ENCODE assay signal across 22 cellular contexts in genomic region chr9:107710988-107711387, GRCh38.
A peak's percentile ranks its signal among the peaks of the same experiment; 100 is the strongest.
DNase-seq lines count a peak whose midpoint lies in the region; ATAC-seq, FAIRE-seq and TF ChIP-seq lines count a peak whose summit lies in the region.
"Had no signal": no experiment of that assay in that cellular context is flagged by ENCODE, and none has a peak within 500 bp of the region (broad histone marks: within the 10 kb centered on the region; RNA-seq: fewer than 3 reads in every experiment).

No MANE protein-coding gene starts in this region.

- dilution Hi-C loops in keratinocyte (cut with MboI; ENCODE audit: extremely low pct_ligation_motif_present, low sequenced_read_pairs): no loop called here

- H3K9me2 ChIP-seq in HCT116 (ENCODE audit: insufficient read depth): no peaks in the 10 kb centered on the region

- TF ChIP-seq CTCF in HCT116 (IDR thresholded peaks at IDR 0.05 in 2 of 3, conservative IDR thresholded peaks at IDR 0.05 in 1 of 3; ENCODE audit: borderline replicate concordance in 1 of 3, insufficient read depth in 1 of 3, low read depth in 2 of 3, low read length in 2 of 3) (no peak), keratinocyte (optimal IDR thresholded peaks at IDR 0.05 in 1 of 3, IDR thresholded peaks at IDR 0.05 in 1 of 3, conservative IDR thresholded peaks at IDR 0.05 in 1 of 3; ENCODE audit: extremely low read depth in 1 of 3, insufficient read depth in 2 of 3, low read length in 3 of 3) (no peak)

- H3K79me2 ChIP-seq in HCT116 (ENCODE audit: insufficient read depth, low read length) (no peaks in the 10 kb centered on the region), keratinocyte (ENCODE audit: control insufficient read depth, insufficient read depth, low read length) (no peaks in the 10 kb centered on the region)

- H3K9ac ChIP-seq in HCT116 (ENCODE audit: low read length): 0 out of 2 replicates have a peak overlapping the region, but pooled peaks have one; percentile 41
- H3K9ac ChIP-seq in keratinocyte (ENCODE audit: control insufficient read depth, extremely low read depth, insufficient read depth, low read length): no peak overlapping the region

- H4K20me1 ChIP-seq in HCT116 (ENCODE audit: insufficient read depth) (no peaks in the 10 kb centered on the region), keratinocyte (ENCODE audit: control insufficient read depth, extremely low read depth, insufficient read depth, low read length) (no peaks in the 10 kb centered on the region)

- FAIRE-seq in keratinocyte (lab: Jason Lieb, UNC) (no peak), urothelium cell line (lab: Jason Lieb, UNC) (no peak)
- FAIRE-seq: colon, islet of Langerhans had no signal

- no peak for DNase-seq in HCT116 (ENCODE audit: low read depth, low spot score)
- peak; percentile 56 for DNase-seq in NCI-H69 (lab: John Stamatoyannopoulos, UW)
- peak; percentile 92 for DNase-seq in cerebellar cortex (ENCODE audit: low spot score)
- no peak for DNase-seq in keratinocyte (ENCODE audit: low read depth, low spot score)
- DNase-seq in activated naive CD4-positive, alpha-beta T cell treated with Interleukin-2 at 50 U/mL for 16 hours: no peak
- no peak for DNase-seq in left cardiac atrium
- no peak for DNase-seq in urothelium cell line (ENCODE audit: low spot score)
- DNase-seq in SIG-M5 treated with dmso at 0.1 percent for 504 hours (lab: John Stamatoyannopoulos, UW; ENCODE audit: unreplicated experiment): no peak
- DNase-seq: activated CD4-positive, alpha-beta T cell treated with anti-CD3 and anti-CD28 coated beads, Interleukin-2, amount 50 U/mL, for 4 hours; activated effector memory CD4-positive, alpha-beta T cell treated with Interleukin-2 at 50 U/mL for 16 hours; activated naive CD8-positive, alpha-beta T cell treated with anti-CD3 and anti-CD28 coated beads, Interleukin-2, amount 50 U/mL, for 24 hours; effector memory CD8-positive, alpha-beta T cell; NCI-H1417 treated with DMSO at 0.1 percent for 48 hours; stimulated activated CD4-positive, alpha-beta T cell treated with anti-CD3 and anti-CD28 coated beads, Interleukin-12 subunit alpha, Interleukin-12 subunit beta, amount 100 ng/mL, for 4 hours; stimulated activated CD4-positive, alpha-beta T cell treated with anti-CD3 and anti-CD28 coated beads, Interleukin-4, amount 100 ng/mL, for 24 hours; stimulated activated naive B cell treated with anti-CD40 and anti-IgM and Interleukin-4, amounts not matched to agents 10 μg/mL and 1 μg/mL and 100 μg/mL, for 72 hours had no signal

- H3K9me3 ChIP-seq in HCT116 (ENCODE audit: control insufficient read depth in 1 of 2, insufficient read depth in 1 of 2, low read depth in 1 of 2, low read length in 2 of 2) (no peaks in the 10 kb centered on the region), keratinocyte (ENCODE audit: control insufficient read depth, low read depth, low read length) (no peaks in the 10 kb centered on the region)
- H3K9me3 ChIP-seq: esophagus muscularis mucosa, mucosa of descending colon, vagina had no signal

- TF ChIP-seq POLR2A in HCT116 (IDR thresholded peaks at IDR 0.05; ENCODE audit: borderline replicate concordance, extremely low read depth, insufficient read depth, insufficient read length): no peak

- no peak overlapping the region for H3K27ac ChIP-seq in HCT116 (ENCODE audit: low read depth, low read length)
- H3K27ac ChIP-seq in keratinocyte (ENCODE audit: control insufficient read depth, insufficient read depth, low read length): peak overlapping the region; percentile 37
- H3K27ac ChIP-seq: C4-2B, esophagus muscularis mucosa, vagina had no signal

- H3K9me1 ChIP-seq in keratinocyte (ENCODE audit: control insufficient read depth, extremely low read depth, insufficient read depth, low read length): no peaks in the 10 kb centered on the region

- CTCF ChIA-PET in HCT116 (lab: Charles Lee): no interaction called here

- H3K4me2 ChIP-seq in HCT116 (ENCODE audit: low read length): peak overlapping the region; percentile 67
- H3K4me2 ChIP-seq in keratinocyte (ENCODE audit: control insufficient read depth, extremely low read depth, insufficient read depth, low read depth, low read length): peak overlapping the region; percentile 4

- H2AFZ ChIP-seq in HCT116 (ENCODE audit: low read depth, low read length, poor library complexity, severe bottlenecking) (peak overlapping the region; percentile 86), keratinocyte (ENCODE audit: control insufficient read depth, low read length) (peak overlapping the region; percentile 4)

- H3K4me3 ChIP-seq in HCT116 (replicated peaks in 1 of 2; ENCODE audit: low read depth in 1 of 2, low read length in 2 of 2) (no peak overlapping the region), keratinocyte (ENCODE audit: control insufficient read depth in 2 of 3, extremely low read depth in 1 of 3, insufficient read depth in 2 of 3, low read depth in 1 of 3, low read length in 3 of 3) (no peak overlapping the region)
- H3K4me3 ChIP-seq: esophagus muscularis mucosa, mucosa of descending colon, vagina had no signal

- H3K4me1 ChIP-seq in HCT116 (ENCODE audit: control insufficient read depth in 1 of 2, insufficient read depth in 2 of 2, low read length in 2 of 2) (peaks cover 21 to 34% of the 10 kb centered on the region in 2 experiments), keratinocyte (ENCODE audit: control insufficient read depth, extremely low read depth, insufficient read depth, low read length) (peaks cover 48% of the 10 kb centered on the region)

- ATAC-seq in HCT116 (0 out of 2 replicates have a peak, but pooled peaks have one; percentile 2), left cardiac atrium (no peak)
- ATAC-seq: activated naive CD8-positive, alpha-beta T cell treated with anti-CD3 and anti-CD28 coated beads, Interleukin-2, amount 50 U/mL, for 24 hours; effector memory CD8-positive, alpha-beta T cell; stimulated activated naive B cell treated with anti-CD40 and anti-IgM and Interleukin-4, amounts not matched to agents 10 μg/mL and 1 μg/mL and 100 μg/mL, for 72 hours had no signal

- H3K27me3 ChIP-seq in HCT116 (ENCODE audit: insufficient read depth, low read length) (no peaks in the 10 kb centered on the region), keratinocyte (ENCODE audit: control insufficient read depth, extremely low read depth, insufficient read depth, low read length) (no peaks in the 10 kb centered on the region)
- H3K27me3 ChIP-seq: esophagus muscularis mucosa, vagina had no signal

- TSS peak; percentile 42 for BruUV-seq in HCT116 (replicated peaks; lab: Mats Ljungman, UMichigan)

- intact Hi-C loops in HCT116 (cut with micrococcal nuclease) (no loop called here), left cardiac atrium (cut with DNase I) (no loop called here)

- RAD21 ChIA-PET in HCT116 (lab: Charles Lee; ENCODE audit: low non-redundant PET in 1 of 2, low total read pairs in 2 of 2, uncharacterized antibody in 2 of 2, unreplicated experiment in 2 of 2): interaction anchor here in 1 of 2 experiments (0.6 to 0.9 kb wide), 2 partner anchors 40 to 349 kb away, joined by 3 read pairs; no protein-coding TSS in a partner anchor

- H3K36me3 ChIP-seq in HCT116 (ENCODE audit: control insufficient read depth in 1 of 2, insufficient read depth in 2 of 2, low read length in 2 of 2) (no peaks in the 10 kb centered on the region), keratinocyte (ENCODE audit: control insufficient read depth in 2 of 2, extremely low read depth in 1 of 2, insufficient read depth in 2 of 2, low read length in 2 of 2) (no peaks in the 10 kb centered on the region)
- H3K36me3 ChIP-seq: esophagus muscularis mucosa, vagina had no signal

- POLR2A ChIA-PET in HCT116 (lab: Charles Lee): interaction anchor here (1.0 to 1.6 kb wide), 4 partner anchors 20 to 221 kb away, joined by 3 to 9 read pairs (median 4); partner anchors contain the start of gene KLF4

- no peak for TF ChIP-seq RAD21 in HCT116 (IDR thresholded peaks at IDR 0.05; ENCODE audit: low read depth)

TF ChIP-seq in HCT116, 20 proteins besides CTCF, POLR2A, EP300 and RAD21:
- no peak for TF ChIP-seq EGR1 (IDR thresholded peaks at IDR 0.05; ENCODE audit: low read depth)
- TF ChIP-seq TCF7L2 (IDR thresholded peaks at IDR 0.05; ENCODE audit: borderline replicate concordance, extremely low read depth, insufficient read depth, insufficient read length): no peak
- no peak for TF ChIP-seq SP1 (IDR thresholded peaks at IDR 0.05; ENCODE audit: low read depth)

Comparison
In these comparisons a context has a peak if more than half of its experiments do, and no peak if none do; other contexts are left out.
1. DNase-seq: peak in NCI-H69 (single experiment) and cerebellar cortex (single experiment); none in HCT116 (single experiment), keratinocyte (single experiment), activated naive CD4-positive, alpha-beta T cell treated with Interleukin-2 at 50 U/mL for 16 hours (single experiment), left cardiac atrium (single experiment), urothelium cell line (single experiment) and SIG-M5 treated with dmso at 0.1 percent for 504 hours (single experiment).